ENCODE assay signal across 15 cellular contexts in the genomic region with DNA sequence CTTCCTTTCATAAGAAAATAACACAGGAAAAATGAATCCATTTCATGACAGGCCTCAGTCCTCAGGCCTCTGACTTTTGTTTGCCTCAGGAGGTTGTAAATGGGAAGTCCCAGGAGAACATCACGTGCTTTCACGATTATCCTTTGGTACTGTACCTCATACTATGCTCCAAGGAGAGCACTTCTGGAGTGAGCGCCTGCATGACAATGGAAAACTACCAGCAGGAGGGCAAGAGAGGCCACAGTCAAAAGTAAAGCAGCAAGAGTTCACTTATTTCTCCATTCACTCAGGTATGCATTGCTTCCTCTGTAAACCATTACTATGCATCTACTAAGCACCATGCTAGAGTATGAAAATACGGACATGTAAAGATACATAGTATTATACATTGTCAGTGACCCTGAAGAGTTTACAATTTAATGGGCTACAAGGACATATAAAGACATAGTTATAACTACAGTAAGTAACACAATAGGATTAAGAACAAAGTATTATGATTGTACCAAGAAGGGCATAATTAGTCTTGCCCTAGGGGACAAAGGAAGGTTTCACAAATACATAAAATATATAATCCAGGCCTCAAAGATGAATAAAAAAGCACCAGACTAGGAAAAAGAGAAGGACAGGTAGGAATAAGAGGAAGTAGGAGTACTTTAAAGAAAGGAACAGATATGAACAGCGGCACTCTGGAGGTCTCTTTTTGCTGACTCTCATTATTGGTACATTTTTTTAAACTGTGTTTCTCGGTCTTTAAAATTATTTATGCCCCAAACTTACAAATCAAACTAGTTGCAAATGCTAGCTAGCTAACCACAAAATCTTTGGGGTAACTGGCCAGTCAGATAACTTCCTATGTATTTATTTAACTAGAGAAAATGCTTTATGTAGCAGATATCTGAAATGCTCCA.
"Had no signal": no experiment of that assay in that cellular context is flagged by ENCODE, and none has a peak within 500 bp of the region (broad histone marks: within the 10 kb centered on the region; RNA-seq: fewer than 3 reads in every experiment).

No MANE protein-coding gene starts in this region.

- FAIRE-seq: astrocyte had no signal

- DNase-seq: activated CD4-positive, alpha-beta T cell treated with anti-CD3 and anti-CD28 coated beads for 4 hours; activated CD8-positive, alpha-beta memory T cell treated with anti-CD3 and anti-CD28 coated beads, Interleukin-2, amount 50 U/mL, for 48 hours; activated CD8-positive, alpha-beta T cell treated with anti-CD3 and anti-CD28 coated beads for 36 hours; activated naive CD4-positive, alpha-beta T cell; activated naive CD8-positive, alpha-beta T cell treated with anti-CD3 and anti-CD28 coated beads, Interleukin-2, amount 50 U/mL, for 24 hours; esophagus squamous epithelium; foreskin fibroblast; glutamatergic neuron; stimulated activated CD4-positive, alpha-beta T cell treated with anti-CD3 and anti-CD28 coated beads, Interleukin-12 subunit alpha, Interleukin-12 subunit beta, amount 100 ng/mL, for 4 hours; stimulated activated CD4-positive, alpha-beta T cell treated with anti-CD3 and anti-CD28 coated beads, Interleukin-2, amount 100 ng/mL, for 48 hours; stimulated activated CD8-positive, alpha-beta memory T cell treated with anti-CD3 and anti-CD28 coated beads, Interleukin-4, amount 100 ng/mL, for 48 hours; T1000; upper lobe of left lung had no signal

- H3K9me3 ChIP-seq: esophagus squamous epithelium, upper lobe of left lung had no signal

- H3K27ac ChIP-seq: esophagus squamous epithelium, upper lobe of left lung, VCaP had no signal

- H3K36me3 ChIP-seq: esophagus squamous epithelium, upper lobe of left lung had no signal

- ATAC-seq: activated CD8-positive, alpha-beta T cell treated with anti-CD3 and anti-CD28 coated beads for 36 hours; activated naive CD8-positive, alpha-beta T cell treated with anti-CD3 and anti-CD28 coated beads, Interleukin-2, amount 50 U/mL, for 24 hours had no signal

- H3K4me1 ChIP-seq: esophagus squamous epithelium, upper lobe of left lung had no signal

- H3K27me3 ChIP-seq: esophagus squamous epithelium, upper lobe of left lung had no signal

- H3K4me3 ChIP-seq: esophagus squamous epithelium, upper lobe of left lung had no signal
